20 cellular contexts compared by ENCODE assay signal in genomic region chr11:10534331-10534730, GRCh38. TPM values are rescaled to one million over a fixed set of nuclear protein-coding genes. Genes with fewer than 3 reads are reported as not detected.
"Had no signal": no experiment of that assay in that cellular context is flagged by ENCODE, and none has a peak within 500 bp of the region (broad histone marks: within the 10 kb centered on the region; RNA-seq: fewer than 3 reads in every experiment).

No MANE protein-coding gene starts in this region.

- H3K27me3 ChIP-seq: brain microvascular endothelial cell, cardiac muscle cell had no signal

- H2AFZ ChIP-seq: PC-9 had no signal

- H3K4me2 ChIP-seq: PC-9 had no signal

- H3K27ac ChIP-seq: brain microvascular endothelial cell, cardiac muscle cell, PC-9 had no signal

- H3K4me3 ChIP-seq: cardiac muscle cell, PC-9 had no signal

- DNase-seq: activated CD4-positive, alpha-beta T cell treated with anti-CD3 and anti-CD28 coated beads for 1 hour; activated CD4-positive, alpha-beta T cell treated with anti-CD3 and anti-CD28 coated beads, Interleukin-2, amount 10 ng/mL, durations not matched to agents 24 days and 14 days; activated CD4-positive, alpha-beta T cell treated with anti-CD3 and anti-CD28 coated beads, Interleukin-2, amount 50 U/mL, for 48 hours; activated CD8-positive, alpha-beta memory T cell treated with anti-CD3 and anti-CD28 coated beads, Interleukin-2, amount 10 ng/mL, durations not matched to agents 7 days and 5 days; activated effector memory CD4-positive, alpha-beta T cell treated with anti-CD3 and anti-CD28 coated beads, Interleukin-2, amount 50 U/mL, for 16 hours; activated naive CD4-positive, alpha-beta T cell treated with Interleukin-2 at 50 U/mL for 16 hours; activated T-cell treated with anti-CD3 and anti-CD28 coated beads, Interleukin-2, amount 50 U/mL, for 24 hours; amygdala; brain microvascular endothelial cell; NCI-H1105; NCI-H1436; NCI-H187; NCI-H2081; NCI-H446; NCI-H524; PC-9; SHP77 treated with DMSO at 0.1 percent for 48 hours had no signal

RNA-seq across cellular contexts. Expression of gene LYVE1, which starts 34.1 kb away (rescaled TPM):
- total RNA-seq: activated CD4-positive, alpha-beta T cell treated with anti-CD3 and anti-CD28 coated beads, Interleukin-2, amount 10 ng/mL, durations not matched to agents 24 days and 14 days; activated CD8-positive, alpha-beta memory T cell treated with anti-CD3 and anti-CD28 coated beads, Interleukin-2, amount 10 ng/mL, durations not matched to agents 7 days and 5 days; activated T-helper 1 cell treated with anti-CD3 and anti-CD28 coated beads, Interleukin-12 subunit alpha, Interleukin-12 subunit beta, Interleukin-2, Interleukin-4 antibody, amounts not matched to agents 30 ng/mL and 10 ng/mL and 1 ng/mL, durations not matched to agents 14 hours and 24 hours and 36 hours; cardiac muscle cell; PC-9; SK-MEL-5 had no signal
- polyA plus RNA-seq: cardiac muscle cell had no signal
